In genomic region chr17:67884766-67885165, GRCh38 we compare ENCODE assay signal across 1 cellular context.
TF ChIP-seq lines count a peak whose summit lies in the region.

No MANE protein-coding gene starts in this region.

TF ChIP-seq in A549, 52 proteins besides CTCF, POLR2A, EP300 and RAD21 (continued from another document):
- TF ChIP-seq KDM5A (IDR thresholded peaks at IDR 0.05) (no peak), JUN (IDR thresholded peaks at IDR 0.05) (no peak), ZC3H11A (IDR thresholded peaks at IDR 0.05) (no peak), POLR2AphosphoS2 (conservative IDR thresholded peaks at IDR 0.05; ENCODE audit: low read length) (no peak), RCOR1 (IDR thresholded peaks at IDR 0.05; ENCODE audit: low read depth, low read length) (no peak), HOXA7 (CRISPR knock-in tag; IDR thresholded peaks at IDR 0.05) (no peak), REST (IDR thresholded peaks at IDR 0.05) (no peak)
